18 cellular contexts compared by ENCODE assay signal in the genomic region with DNA sequence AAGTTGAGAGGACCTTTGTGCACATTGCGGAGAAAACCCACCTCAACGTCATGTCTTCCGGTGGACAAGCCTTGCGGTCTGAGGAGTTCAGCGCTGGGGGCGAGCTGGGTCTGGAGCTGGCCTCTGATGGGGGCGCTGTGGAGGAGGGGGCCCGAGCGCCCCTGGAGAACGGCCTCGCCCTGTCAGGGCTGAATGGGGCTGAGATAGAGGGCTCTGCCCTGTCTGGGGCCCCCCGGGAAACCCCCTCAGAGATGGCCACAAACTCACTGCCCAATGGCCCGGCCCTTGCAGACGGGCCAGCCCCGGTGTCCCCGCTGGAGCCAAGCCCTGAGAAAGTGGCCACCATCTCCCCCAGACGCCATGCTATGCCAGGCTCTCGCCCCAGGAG. TPM values are rescaled to one million over a fixed set of nuclear protein-coding genes. Genes with fewer than 3 reads are reported as not detected.
DNase-seq lines count a peak whose midpoint lies in the region; ATAC-seq and TF ChIP-seq lines count a peak whose summit lies in the region.
"Had no signal": no experiment of that assay in that cellular context is flagged by ENCODE, and none has a peak within 500 bp of the region (broad histone marks: within the 10 kb centered on the region; RNA-seq: fewer than 3 reads in every experiment).

No MANE protein-coding gene starts in this region.

- H3K9me3 ChIP-seq in mammary epithelial cell (replicated peaks; ENCODE audit: insufficient read depth, low read length): no peaks in the 10 kb centered on the region
- H3K9me3 ChIP-seq: BLaER1 had no signal

- H3K27me3 ChIP-seq in H7 (ENCODE audit: control insufficient read depth, insufficient read depth, low read length) (peaks cover 5% of the 10 kb centered on the region; the same call in 1 of the 2 replicates), mammary epithelial cell (ENCODE audit: insufficient read depth, low read length) (peaks cover 2% of the 10 kb centered on the region), brain microvascular endothelial cell (replicated peaks) (peaks cover 20% of the 10 kb centered on the region)

- POLR2A ChIA-PET in WTC11 (lab: Charles Lee): no interaction called here

- H3K27me3 Mint-ChIP-seq in WTC11 (ENCODE audit: low read depth): peaks cover 21% of the 10 kb centered on the region

- peak; percentile 28 for DNase-seq in Right ventricle myocardium inferior (ENCODE audit: missing footprints)
- DNase-seq in cardiac septum (ENCODE audit: low spot score): no peak
- peak; percentile 52 for DNase-seq in H7
- no peak for DNase-seq in mammary epithelial cell
- DNase-seq in brain microvascular endothelial cell: no peak
- DNase-seq in WTC11 (ENCODE audit: low spot score): no peak
- DNase-seq in NAMALWA (ENCODE audit: low spot score): no peak
- DNase-seq: 8988T; Calu3; CD8-positive, alpha-beta T cell; DND-41; GOT3; H9 had no signal

- no peaks in the 10 kb centered on the region for H3K9me3 Mint-ChIP-seq in WTC11
- H3K9me3 Mint-ChIP-seq: CD8-positive, alpha-beta T cell; H9; IgD-negative memory B cell had no signal

- intact Hi-C loops in Right ventricle myocardium inferior (cut with DNase I) (no loop called here), cardiac septum (cut with DNase I) (no loop called here), mammary epithelial cell (cut with micrococcal nuclease) (no loop called here)

- H3K4me3 Mint-ChIP-seq in WTC11: no peak overlapping the region
- H3K4me3 Mint-ChIP-seq: CD8-positive, alpha-beta T cell; H9; IgD-negative memory B cell had no signal

- WGBS in mammary epithelial cell (ENCODE audit: low coverage, missing lambda C conversion rate): no CpG with 5 or more reads among the region's 18 CpGs

- in situ Hi-C loops in mammary epithelial cell (cut with MboI; ENCODE audit: low sequenced_read_pairs in 2 of 2): no loop called here
- in situ Hi-C loops in brain microvascular endothelial cell (cut with HindIII; ENCODE audit: low pct_ligation_motif_present, low sequenced_read_pairs): no loop called here

- peaks cover 10% of the 10 kb centered on the region for H3K4me1 ChIP-seq in mammary epithelial cell (ENCODE audit: insufficient read depth, low read length)

- H2AFZ ChIP-seq in mammary epithelial cell (ENCODE audit: low read depth, low read length): peak overlapping the region; percentile 79

- H3K36me3 Mint-ChIP-seq in WTC11: no peaks in the 10 kb centered on the region
- H3K36me3 Mint-ChIP-seq: CD8-positive, alpha-beta T cell; IgD-negative memory B cell had no signal

- dilution Hi-C loops in mammary epithelial cell (cut with HindIII; ENCODE audit: low sequenced_read_pairs): no loop called here

- H4K20me1 ChIP-seq in mammary epithelial cell (ENCODE audit: insufficient read depth, low read length): no peaks in the 10 kb centered on the region
- H4K20me1 ChIP-seq: BLaER1 had no signal

- TF ChIP-seq CTCF in mammary epithelial cell (conservative IDR thresholded peaks at IDR 0.05 in 1 of 2, IDR thresholded peaks at IDR 0.05 in 1 of 2; ENCODE audit: extremely low read depth in 1 of 2, insufficient read depth in 1 of 2, low read depth in 1 of 2, low read length in 2 of 2) (no peak), brain microvascular endothelial cell (IDR thresholded peaks at IDR 0.05; ENCODE audit: low read depth, low read length, missing control alignments) (no peak), WTC11 (IDR thresholded peaks at IDR 0.05) (no peak)

- peak overlapping the region; percentile 76 for H3K4me2 ChIP-seq in mammary epithelial cell (ENCODE audit: insufficient read depth, low read depth, low read length)

- peaks cover 12% of the 10 kb centered on the region for H3K4me1 Mint-ChIP-seq in WTC11

- H3K79me2 ChIP-seq in mammary epithelial cell (ENCODE audit: insufficient read depth, low read length): no peaks in the 10 kb centered on the region

- CTCF ChIA-PET in mammary epithelial cell (lab: Charles Lee; ENCODE audit: low non-redundant PET) (no interaction called here), WTC11 (lab: Charles Lee) (interaction anchor here (1.0 kb wide), 1 partner anchor 54 kb away, joined by 3 read pairs; the partner anchor contains the start of gene DNPH1)

- ATAC-seq in Right ventricle myocardium inferior (no peak), WTC11 (no peak)
- ATAC-seq: CD8-positive, alpha-beta T cell; HepG2 had no signal

- no peak overlapping the region for H3K9ac ChIP-seq in mammary epithelial cell (ENCODE audit: insufficient read depth, low read length)
- H3K9ac ChIP-seq: BLaER1 had no signal

- no peak overlapping the region for H3K27ac Mint-ChIP-seq in WTC11
- H3K27ac Mint-ChIP-seq: CD8-positive, alpha-beta T cell; H9; IgD-negative memory B cell had no signal

- BruUV-seq in mammary epithelial cell (replicated peaks; lab: Mats Ljungman, UMichigan): no TSS peak

- H3K4me3 ChIP-seq in H7 (ENCODE audit: insufficient read depth, low read depth, low read length) (no peak overlapping the region), mammary epithelial cell (replicated peaks in 1 of 3; ENCODE audit: insufficient read depth in 1 of 3, low read depth in 2 of 3, low read length in 3 of 3) (peak overlapping the region in 2 of 3 experiments; percentile 4 to 42), brain microvascular endothelial cell (ENCODE audit: low read depth, low read length) (no peak overlapping the region)
- H3K4me3 ChIP-seq: BLaER1 had no signal

- no peak overlapping the region for H3K27ac ChIP-seq in mammary epithelial cell (ENCODE audit: insufficient read depth, low read depth, low read length)
- no peak overlapping the region for H3K27ac ChIP-seq in brain microvascular endothelial cell
- H3K27ac ChIP-seq: BLaER1 had no signal

- H3K36me3 ChIP-seq in H7 (replicated peaks; ENCODE audit: control insufficient read depth, insufficient read depth, low read length): no peaks in the 10 kb centered on the region
- no peaks in the 10 kb centered on the region for H3K36me3 ChIP-seq in mammary epithelial cell (ENCODE audit: insufficient read depth, low read length)
- no peaks in the 10 kb centered on the region for H3K36me3 ChIP-seq in brain microvascular endothelial cell (replicated peaks)
- H3K36me3 ChIP-seq: BLaER1 had no signal

TF ChIP-seq in WTC11, 78 proteins besides CTCF, POLR2A, EP300 and RAD21 (continues in another document):
- TF ChIP-seq, protein P1, sequence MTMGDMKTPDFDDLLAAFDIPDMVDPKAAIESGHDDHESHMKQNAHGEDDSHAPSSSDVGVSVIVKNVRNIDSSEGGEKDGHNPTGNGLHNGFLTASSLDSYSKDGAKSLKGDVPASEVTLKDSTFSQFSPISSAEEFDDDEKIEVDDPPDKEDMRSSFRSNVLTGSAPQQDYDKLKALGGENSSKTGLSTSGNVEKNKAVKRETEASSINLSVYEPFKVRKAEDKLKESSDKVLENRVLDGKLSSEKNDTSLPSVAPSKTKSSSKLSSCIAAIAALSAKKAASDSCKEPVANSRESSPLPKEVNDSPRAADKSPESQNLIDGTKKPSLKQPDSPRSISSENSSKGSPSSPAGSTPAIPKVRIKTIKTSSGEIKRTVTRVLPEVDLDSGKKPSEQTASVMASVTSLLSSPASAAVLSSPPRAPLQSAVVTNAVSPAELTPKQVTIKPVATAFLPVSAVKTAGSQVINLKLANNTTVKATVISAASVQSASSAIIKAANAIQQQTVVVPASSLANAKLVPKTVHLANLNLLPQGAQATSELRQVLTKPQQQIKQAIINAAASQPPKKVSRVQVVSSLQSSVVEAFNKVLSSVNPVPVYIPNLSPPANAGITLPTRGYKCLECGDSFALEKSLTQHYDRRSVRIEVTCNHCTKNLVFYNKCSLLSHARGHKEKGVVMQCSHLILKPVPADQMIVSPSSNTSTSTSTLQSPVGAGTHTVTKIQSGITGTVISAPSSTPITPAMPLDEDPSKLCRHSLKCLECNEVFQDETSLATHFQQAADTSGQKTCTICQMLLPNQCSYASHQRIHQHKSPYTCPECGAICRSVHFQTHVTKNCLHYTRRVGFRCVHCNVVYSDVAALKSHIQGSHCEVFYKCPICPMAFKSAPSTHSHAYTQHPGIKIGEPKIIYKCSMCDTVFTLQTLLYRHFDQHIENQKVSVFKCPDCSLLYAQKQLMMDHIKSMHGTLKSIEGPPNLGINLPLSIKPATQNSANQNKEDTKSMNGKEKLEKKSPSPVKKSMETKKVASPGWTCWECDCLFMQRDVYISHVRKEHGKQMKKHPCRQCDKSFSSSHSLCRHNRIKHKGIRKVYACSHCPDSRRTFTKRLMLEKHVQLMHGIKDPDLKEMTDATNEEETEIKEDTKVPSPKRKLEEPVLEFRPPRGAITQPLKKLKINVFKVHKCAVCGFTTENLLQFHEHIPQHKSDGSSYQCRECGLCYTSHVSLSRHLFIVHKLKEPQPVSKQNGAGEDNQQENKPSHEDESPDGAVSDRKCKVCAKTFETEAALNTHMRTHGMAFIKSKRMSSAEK (CRISPR knock-in tag; IDR thresholded peaks at IDR 0.05; ENCODE audit: borderline replicate concordance): no peak
- TF ChIP-seq SOX15 (CRISPR knock-in tag; IDR thresholded peaks at IDR 0.05) (no peak), KAT7 (CRISPR knock-in tag; IDR thresholded peaks at IDR 0.05; ENCODE audit: borderline replicate concordance) (no peak), ZNF121 (CRISPR knock-in tag; IDR thresholded peaks at IDR 0.05) (no peak)

RNA-seq across cellular contexts. Expression of gene SLC22A7, which starts 14.6 kb away (rescaled TPM):
- total RNA-seq in Right ventricle myocardium inferior: not detected
- total RNA-seq in cardiac septum: not detected
- not detected in 2 replicates for total RNA-seq in H7 (2014; rRNA removed; shearing (Covaris generic))
- not detected for total RNA-seq in mammary epithelial cell
- polyA plus RNA-seq in mammary epithelial cell: not detected
- polyA minus RNA-seq in mammary epithelial cell: not detected
- not detected in 3 replicates for total RNA-seq in WTC11 (2021)
- total RNA-seq: A673; Calu3; CD8-positive, alpha-beta T cell; H9 had no signal
- polyA plus RNA-seq: AG04450, IgD-negative memory B cell had no signal

RNA-seq across cellular contexts. Expression of gene CRIP3, which starts 25.1 kb away (rescaled TPM):
- total RNA-seq in Right ventricle myocardium inferior (7.1 TPM), cardiac septum (11.2 TPM), mammary epithelial cell (under 1 TPM in 1 of 2 donors, not detected in 1; 0.50 TPM), WTC11 (2021) (44.7 to 48.9 TPM (median 45.6 TPM) in 3 replicates)
- total RNA-seq in H7 (2014; rRNA removed; shearing (Covaris generic)): 20.1 and 28.1 TPM in 2 replicates
- 0.39 TPM for polyA plus RNA-seq in mammary epithelial cell
- polyA minus RNA-seq in mammary epithelial cell: not detected
- polyA plus RNA-seq: AG04450 had no signal

RNA-seq across cellular contexts. Expression of gene TTBK1, which starts 40.2 kb away (rescaled TPM):
- total RNA-seq in Right ventricle myocardium inferior (0.19 TPM), cardiac septum (0.35 TPM), mammary epithelial cell (under 1 TPM in 1 of 2 donors, not detected in 1; under 0.01 TPM), WTC11 (2021) (0.66 to 0.78 TPM (median 0.68 TPM) in 3 replicates)
- total RNA-seq in H7 (2014; rRNA removed; shearing (Covaris generic)): not detected in 2 replicates
- not detected for polyA plus RNA-seq in mammary epithelial cell
- not detected for polyA minus RNA-seq in mammary epithelial cell
- total RNA-seq: A673 had no signal
- polyA plus RNA-seq: AG04450 had no signal

RNA-seq across cellular contexts. Expression of gene DNPH1, which starts 54.2 kb away (rescaled TPM):
- total RNA-seq in Right ventricle myocardium inferior: 29.9 TPM
- 23.2 TPM for total RNA-seq in cardiac septum
- 73.6 and 85.3 TPM in 2 replicates for total RNA-seq in H7 (2014; rRNA removed; shearing (Covaris generic))
- total RNA-seq in mammary epithelial cell: 10 to 100 TPM; 55.2 to 56.9 TPM
- polyA plus RNA-seq in mammary epithelial cell: 112 TPM
- polyA minus RNA-seq in mammary epithelial cell: 24.8 TPM
- 48.4 to 56.4 TPM (median 55.4 TPM) in 3 replicates for total RNA-seq in WTC11 (2021)

Comparison
In these comparisons a context has a peak if more than half of its experiments do, and no peak if none do; other contexts are left out.
1. DNase-seq: peak in Right ventricle myocardium inferior (single experiment) and H7 (single experiment); none in cardiac septum (single experiment), mammary epithelial cell (single experiment), brain microvascular endothelial cell (single experiment), WTC11 (single experiment) and NAMALWA (single experiment).
2. H3K4me3 ChIP-seq: peak in mammary epithelial cell (2 of 3); none in H7 (single experiment) and brain microvascular endothelial cell (single experiment).